20 cellular contexts compared by ENCODE assay signal in genomic region chr10:16611037-16611436, GRCh38.
A peak's percentile ranks its signal among the peaks of the same experiment; 100 is the strongest.
DNase-seq lines count a peak whose midpoint lies in the region; ATAC-seq and TF ChIP-seq lines count a peak whose summit lies in the region.
"Had no signal": no experiment of that assay in that cellular context is flagged by ENCODE, and none has a peak within 500 bp of the region (broad histone marks: within the 10 kb centered on the region; RNA-seq: fewer than 3 reads in every experiment).

No MANE protein-coding gene starts in this region.

- H3K4me3 ChIP-seq in heart right ventricle = no peak overlapping the region
- H3K4me3 ChIP-seq in mesenchymal stem cell (ENCODE audit: insufficient read depth in 1 of 2, low read depth in 1 of 2, low read length in 2 of 2) = no peak overlapping the region
- H3K4me3 ChIP-seq: Peyer's patch had no signal

- no peak overlapping the region for H2AK5ac ChIP-seq in mesenchymal stem cell (ENCODE audit: low read length, severe bottlenecking)

- 21 to 25% methylated on average over 7 of the region's 7 CpGs for WGBS in heart right ventricle, 2 donors
- 93% methylated on average over 6 of the region's 7 CpGs for WGBS in mesenchymal stem cell

- no peak overlapping the region for H4K8ac ChIP-seq in mesenchymal stem cell (ENCODE audit: low read length)

- H3K18ac ChIP-seq in mesenchymal stem cell (ENCODE audit: low read depth in 1 of 2, low read length in 2 of 2) = no peak overlapping the region

- no peak overlapping the region for H2AFZ ChIP-seq in mesenchymal stem cell (ENCODE audit: low read depth, low read length)

- no peak overlapping the region for H3K4ac ChIP-seq in mesenchymal stem cell (ENCODE audit: low read depth in 1 of 2, low read length in 2 of 2)

- TF ChIP-seq CTCF in heart right ventricle (IDR thresholded peaks at IDR 0.05) = no peak

- no peak overlapping the region for H3K23ac ChIP-seq in mesenchymal stem cell (ENCODE audit: low read length in 2 of 2)

- no peak overlapping the region for H2BK120ac ChIP-seq in mesenchymal stem cell (ENCODE audit: low read depth, low read length)

- peaks cover 9% of the 10 kb centered on the region for H3K79me1 ChIP-seq in mesenchymal stem cell (replicated peaks; ENCODE audit: low read length, poor library complexity, severe bottlenecking)

- H3K27ac ChIP-seq in heart right ventricle = no peak overlapping the region
- no peak overlapping the region for H3K27ac ChIP-seq in mesenchymal stem cell (ENCODE audit: low read length, poor library complexity, severe bottlenecking)
- H3K27ac ChIP-seq: Peyer's patch had no signal

- ATAC-seq in Right ventricle myocardium inferior (peak; percentile 48), heart right ventricle (peak in 6 of 8 donors; percentile 12 to 78 (median 58)), HG02623 (IDR thresholded peaks at IDR 0.05; ENCODE audit: unreplicated experiment) (no peak)
- ATAC-seq in activated CD4-positive, CD25-positive, alpha-beta regulatory T cell treated with anti-CD3 and anti-CD28 coated beads, Interleukin-2, amount 50 U/mL, for 24 hours = no peak
- ATAC-seq: CD8-positive, alpha-beta T cell; HCT116 had no signal

- H2BK12ac ChIP-seq in mesenchymal stem cell (ENCODE audit: low read length in 2 of 2) = no peak overlapping the region

- H3K14ac ChIP-seq in mesenchymal stem cell (ENCODE audit: low read length in 2 of 2) = no peak overlapping the region

- H2BK5ac ChIP-seq in mesenchymal stem cell (ENCODE audit: low read depth, low read length, poor library complexity, severe bottlenecking) = no peak overlapping the region

- peaks cover 0 to 10% (median 0%) of the 10 kb centered on the region in 9 donors for H3K4me1 ChIP-seq in heart right ventricle
- H3K4me1 ChIP-seq in mesenchymal stem cell (ENCODE audit: control insufficient read depth, insufficient read depth, low read depth, low read length) = no peaks in the 10 kb centered on the region
- H3K4me1 ChIP-seq: Peyer's patch had no signal

- DNase-seq in Right ventricle myocardium inferior (ENCODE audit: missing footprints) = no peak
- DNase-seq in cardiac septum (ENCODE audit: low spot score) = no peak
- peak; percentile 41 for DNase-seq in cerebellum (ENCODE audit: low spot score)
- peak; percentile 37 to 42 for DNase-seq in heart right ventricle
- DNase-seq in mesenchymal stem cell = peak; percentile 17
- DNase-seq in NCI-H748 (lab: John Stamatoyannopoulos, UW; ENCODE audit: unreplicated experiment) = no peak
- DNase-seq: AML-193; CD8-positive, alpha-beta T cell; DND-41; GOT3; KG1; MV-4-11; NCI-H1417; NCI-H1694 treated with DMSO at 0.1 percent for 48 hours; NCI-H2081 treated with DMSO at 0.1 percent for 48 hours; NCI-H69; Peyer's patch had no signal

- H4K91ac ChIP-seq in mesenchymal stem cell (ENCODE audit: low read length) = no peak overlapping the region

- intact Hi-C loops in Right ventricle myocardium inferior (cut with DNase I) (no loop called here), cardiac septum (cut with DNase I) (no loop called here), heart right ventricle (cut with DNase I) (no loop called here)

- H2BK15ac ChIP-seq in mesenchymal stem cell (ENCODE audit: low read depth, poor library complexity, severe bottlenecking) = no peak overlapping the region

- H3K9ac ChIP-seq in mesenchymal stem cell (ENCODE audit: low read length) = no peak overlapping the region

- H3K9me3 ChIP-seq in heart right ventricle (peaks cover 0 to 11% (median 5%) of the 10 kb centered on the region in 11 donors), mesenchymal stem cell (ENCODE audit: control insufficient read depth, low read length) (peaks cover 8% of the 10 kb centered on the region)

- H3K36me3 ChIP-seq in heart right ventricle (no peaks in the 10 kb centered on the region), mesenchymal stem cell (ENCODE audit: control insufficient read depth in 1 of 2, insufficient read depth in 2 of 2, low read depth in 1 of 2, low read length in 2 of 2) (no peaks in the 10 kb centered on the region)
- H3K36me3 ChIP-seq: Peyer's patch had no signal

- H3K4me2 ChIP-seq in mesenchymal stem cell (ENCODE audit: low read length, poor library complexity, severe bottlenecking) = no peak overlapping the region

- no peaks in the 10 kb centered on the region for H3K27me3 ChIP-seq in heart right ventricle
- no peaks in the 10 kb centered on the region for H3K27me3 ChIP-seq in mesenchymal stem cell (ENCODE audit: control insufficient read depth in 1 of 2, insufficient read depth in 1 of 2, low read length in 2 of 2)
- H3K27me3 ChIP-seq: Peyer's patch had no signal

Comparison
In these comparisons a context has a peak if more than half of its experiments do, and no peak if none do; other contexts are left out.
1. DNase-seq: peak in cerebellum (single experiment), heart right ventricle (2 of 2) and mesenchymal stem cell (single experiment); none in Right ventricle myocardium inferior (single experiment), cardiac septum (single experiment) and NCI-H748 (single experiment).
2. ATAC-seq: peak in Right ventricle myocardium inferior (single experiment) and heart right ventricle (6 of 8); none in HG02623 (single experiment) and activated CD4-positive, CD25-positive, alpha-beta regulatory T cell treated with anti-CD3 and anti-CD28 coated beads, Interleukin-2, amount 50 U/mL, for 24 hours (0 of 2).